ENCODE assay signal across 8 cellular contexts in genomic region chr2:11681722-11682589, GRCh38. TPM values are rescaled to one million over a fixed set of nuclear protein-coding genes. Genes with fewer than 3 reads are reported as not detected.
A peak's percentile ranks its signal among the peaks of the same experiment; 100 is the strongest.
DNase-seq lines count a peak whose midpoint lies in the region; ATAC-seq and TF ChIP-seq lines count a peak whose summit lies in the region.

No MANE protein-coding gene starts in this region.

- peak; percentile 45 for ATAC-seq in GM21576 (IDR thresholded peaks at IDR 0.05; ENCODE audit: unreplicated experiment)
- ATAC-seq in HG03460 (IDR thresholded peaks at IDR 0.05; ENCODE audit: unreplicated experiment), result no peak
- ATAC-seq in HG03039 (IDR thresholded peaks at IDR 0.05; ENCODE audit: unreplicated experiment), result no peak

- no peaks in the 10 kb centered on the region for H3K9me3 Mint-ChIP-seq in neural progenitor cell

- no peaks in the 10 kb centered on the region for H3K79me2 ChIP-seq in neural progenitor cell (ENCODE audit: low read depth)

- no peak overlapping the region for H3K4me2 ChIP-seq in neural progenitor cell

- H3F3A ChIP-seq in neural progenitor cell (ENCODE audit: low read depth), result peaks cover 4% of the 10 kb centered on the region

- peak; percentile 95 for TF ChIP-seq CTCF in C4-2B (conservative IDR thresholded peaks at IDR 0.05)
- TF ChIP-seq CTCF in neural progenitor cell (IDR thresholded peaks at IDR 0.05), result peak; percentile 100

- no peak overlapping the region for H3K9ac ChIP-seq in neural progenitor cell

- no peaks in the 10 kb centered on the region for H3K36me3 ChIP-seq in effector memory CD4-positive, alpha-beta T cell (ENCODE audit: control insufficient read depth, insufficient read depth, low read length)
- H3K36me3 ChIP-seq in neural progenitor cell, result no peaks in the 10 kb centered on the region

- H4K20me1 ChIP-seq in neural progenitor cell (ENCODE audit: low read depth), result no peaks in the 10 kb centered on the region

- no peak overlapping the region for H3K4me3 ChIP-seq in effector memory CD4-positive, alpha-beta T cell (ENCODE audit: insufficient read depth, low read depth, low read length, poor library complexity, severe bottlenecking)
- H3K4me3 ChIP-seq in neural progenitor cell, result no peak overlapping the region

- peak overlapping the region; percentile 78 for H3K27ac Mint-ChIP-seq in neural progenitor cell

- H3K27me3 Mint-ChIP-seq in neural progenitor cell (ENCODE audit: insufficient read depth, low read depth), result peaks cover 14% of the 10 kb centered on the region

- H2AFZ ChIP-seq in neural progenitor cell (replicated peaks), result peak overlapping the region; percentile 88

- H3K27me3 ChIP-seq in effector memory CD4-positive, alpha-beta T cell (replicated peaks; ENCODE audit: control insufficient read depth, insufficient read depth, low read length, poor library complexity, severe bottlenecking), result peaks cover 5% of the 10 kb centered on the region
- no peaks in the 10 kb centered on the region for H3K27me3 ChIP-seq in neural progenitor cell

- H3K4me3 Mint-ChIP-seq in neural progenitor cell, result peak overlapping the region; percentile 63

- H3K9me3 ChIP-seq in effector memory CD4-positive, alpha-beta T cell (ENCODE audit: control insufficient read depth, low read length), result no peaks in the 10 kb centered on the region
- H3K9me3 ChIP-seq in neural progenitor cell (ENCODE audit: low read depth), result no peaks in the 10 kb centered on the region

- H3K27ac ChIP-seq in C4-2B (no peak overlapping the region), neural progenitor cell (no peak overlapping the region)
- no peak overlapping the region for H3K27ac ChIP-seq in effector memory CD4-positive, alpha-beta T cell (ENCODE audit: insufficient read depth, low read length, poor library complexity, severe bottlenecking)

- H3K4me1 Mint-ChIP-seq in neural progenitor cell, result peaks cover 31% of the 10 kb centered on the region

- no peaks in the 10 kb centered on the region for H3K4me1 ChIP-seq in effector memory CD4-positive, alpha-beta T cell (ENCODE audit: control insufficient read depth, insufficient read depth, low read length, poor library complexity, severe bottlenecking)
- peaks cover 21% of the 10 kb centered on the region for H3K4me1 ChIP-seq in neural progenitor cell

- DNase-seq in NCI-H2107 treated with DMSO at 0.1 percent for 48 hours (lab: John Stamatoyannopoulos, UW; ENCODE audit: unreplicated experiment), result peak; percentile 49
- peak; percentile 69 to 73 for DNase-seq in activated CD4-positive, alpha-beta T cell treated with anti-CD3 and anti-CD28 coated beads, Interleukin-2, amount 50 U/mL, for 48 hours
- peak in 2 of 3 donors; percentile 14 to 19 for DNase-seq in effector memory CD4-positive, alpha-beta T cell
- DNase-seq in neural progenitor cell (ENCODE audit: low spot score), result peak; percentile 63

- no peaks in the 10 kb centered on the region for H3K36me3 Mint-ChIP-seq in neural progenitor cell

RNA-seq across cellular contexts. Expression of gene NTSR2, which starts 12.0 kb away (rescaled TPM):
- not detected in 2 replicates for total RNA-seq in neural progenitor cell (ENCODE audit: low replicate concordance)

Comparison
In these comparisons a context has a peak if more than half of its experiments do, and no peak if none do; other contexts are left out.
1. DNase-seq: peak in every context shown above with its lines; median percentile 71 in activated CD4-positive, alpha-beta T cell treated with anti-CD3 and anti-CD28 coated beads, Interleukin-2, amount 50 U/mL, for 48 hours; 63 in neural progenitor cell; 49 in NCI-H2107 treated with DMSO at 0.1 percent for 48 hours; 16 in effector memory CD4-positive, alpha-beta T cell.